5 cellular contexts compared by ENCODE assay signal in the genomic region with DNA sequence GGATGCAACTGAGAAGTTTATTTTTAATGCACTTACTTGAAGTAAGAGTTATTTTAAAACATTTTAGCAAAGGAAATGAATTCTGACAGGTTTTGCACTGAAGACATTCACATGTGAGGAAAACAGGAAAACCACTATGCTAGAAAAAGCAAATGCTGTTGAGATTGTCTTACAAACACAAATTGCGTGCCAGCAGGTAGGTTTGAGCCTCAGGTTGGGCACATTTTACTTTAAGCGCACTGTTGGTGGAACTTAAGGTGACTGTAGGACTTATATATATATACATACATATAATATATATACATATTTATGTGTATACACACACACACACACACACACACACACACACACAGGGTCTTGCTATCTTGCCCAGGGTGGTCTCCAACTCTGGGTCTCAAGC. TPM values are rescaled to one million over a fixed set of nuclear protein-coding genes. Genes with fewer than 3 reads are reported as not detected.
"Had no signal": no experiment of that assay in that cellular context is flagged by ENCODE, and none has a peak within 500 bp of the region (broad histone marks: within the 10 kb centered on the region; RNA-seq: fewer than 3 reads in every experiment).

No MANE protein-coding gene starts in this region.

RNA-seq across cellular contexts. Expression of a gene that starts 43.5 kb away (rescaled TPM):
- total RNA-seq: GM23338, H1, H9, HT-29, IMR-90 had no signal
- polyA plus RNA-seq: GM23338, H1, IMR-90 had no signal
